ENCODE assay signal across 10 cellular contexts in genomic region chr20:38125157-38126056, GRCh38. TPM values are rescaled to one million over a fixed set of nuclear protein-coding genes. Genes with fewer than 3 reads are reported as not detected.
DNase-seq lines count a peak whose midpoint lies in the region; ATAC-seq and TF ChIP-seq lines count a peak whose summit lies in the region.
"Had no signal": no experiment of that assay in that cellular context is flagged by ENCODE, and none has a peak within 500 bp of the region (broad histone marks: within the 10 kb centered on the region; RNA-seq: fewer than 3 reads in every experiment).

No MANE protein-coding gene starts in this region.

- TF ChIP-seq POLR2A in thyroid gland (IDR thresholded peaks at IDR 0.05), result no peak

- no peaks in the 10 kb centered on the region for H3K9me3 Mint-ChIP-seq in progenitor cell of endocrine pancreas (ENCODE audit: low read depth)
- H3K9me3 Mint-ChIP-seq: IgD-negative memory B cell had no signal

- no peak overlapping the region for H3K4me3 Mint-ChIP-seq in progenitor cell of endocrine pancreas (ENCODE audit: low read depth)
- H3K4me3 Mint-ChIP-seq: IgD-negative memory B cell had no signal

- H3K4me3 ChIP-seq in WERI-Rb-1 (ENCODE audit: low read depth, low read length), result no peak overlapping the region
- H3K4me3 ChIP-seq in right cardiac atrium (ENCODE audit: low read length), result no peak overlapping the region
- no peak overlapping the region for H3K4me3 ChIP-seq in thyroid gland (replicated peaks in 1 of 3)

- intact Hi-C loops in right cardiac atrium (cut with DNase I) (loop anchor here in 1 of 4 donors (10.0 kb wide), 1 partner anchor 51 kb away; no protein-coding TSS in a partner anchor), thyroid gland (cut with DNase I) (no loop called here)

- ATAC-seq in right cardiac atrium, result peak; percentile 67 to 82
- no peak for ATAC-seq in activated CD4-positive, CD25-positive, alpha-beta regulatory T cell treated with anti-CD3 and anti-CD28 coated beads, Interleukin-2, amount 50 U/mL, for 24 hours

- WGBS in right cardiac atrium, result 51% methylated on average over 18 of the region's 18 CpGs
- 27 to 36% methylated on average over 17 to 18 of the region's 18 CpGs for WGBS in thyroid gland, 2 donors

- no peak overlapping the region for H3K27ac Mint-ChIP-seq in progenitor cell of endocrine pancreas
- H3K27ac Mint-ChIP-seq: IgD-negative memory B cell had no signal

- no peaks in the 10 kb centered on the region for H3K27me3 Mint-ChIP-seq in progenitor cell of endocrine pancreas
- H3K27me3 Mint-ChIP-seq: IgD-negative memory B cell had no signal

- H3K4me1 ChIP-seq in right cardiac atrium (ENCODE audit: control insufficient read depth, insufficient read depth, low read length), result peaks cover 11% of the 10 kb centered on the region
- H3K4me1 ChIP-seq in thyroid gland, result peaks cover 13 to 35% of the 10 kb centered on the region in 2 donors

- no peaks in the 10 kb centered on the region for H3K9me3 ChIP-seq in WERI-Rb-1 (ENCODE audit: severe bottlenecking)
- H3K9me3 ChIP-seq in right cardiac atrium (ENCODE audit: control insufficient read depth, low read length), result no peaks in the 10 kb centered on the region
- no peaks in the 10 kb centered on the region for H3K9me3 ChIP-seq in thyroid gland

- no peak overlapping the region for H3K27ac ChIP-seq in WERI-Rb-1
- peak overlapping the region; percentile 91 for H3K27ac ChIP-seq in right cardiac atrium (ENCODE audit: low read length)
- peak overlapping the region in 2 of 3 donors; percentile 10 to 71 for H3K27ac ChIP-seq in thyroid gland

- H3K4me1 Mint-ChIP-seq in progenitor cell of endocrine pancreas (ENCODE audit: low read depth), result peaks cover 8% of the 10 kb centered on the region

- in situ Hi-C loops in GM13977 (cut with MboI; ENCODE audit: low pct_unique_long_range_greater_than_20kb, low sequenced_read_pairs, unreplicated experiment), result no loop called here

- no peaks in the 10 kb centered on the region for H3K36me3 Mint-ChIP-seq in progenitor cell of endocrine pancreas (ENCODE audit: insufficient read depth)
- H3K36me3 Mint-ChIP-seq: IgD-negative memory B cell had no signal

- H3K36me3 ChIP-seq in WERI-Rb-1 (no peaks in the 10 kb centered on the region), thyroid gland (no peaks in the 10 kb centered on the region)

- peak; percentile 7 for DNase-seq in NCI-H128 (lab: John Stamatoyannopoulos, UW; ENCODE audit: unreplicated experiment)
- DNase-seq in WERI-Rb-1, result no peak
- peak; percentile 88 to 96 (median 95) for DNase-seq in right cardiac atrium
- DNase-seq in thyroid gland, result peak; percentile 66 to 70
- DNase-seq in SKM-1 treated with dmso at 0.1 percent for 144 hours (lab: John Stamatoyannopoulos, UW; ENCODE audit: unreplicated experiment), result no peak
- DNase-seq in GM13977 (ENCODE audit: low spot score), result no peak
- no peak for DNase-seq in progenitor cell of endocrine pancreas (ENCODE audit: low spot score, unreplicated experiment)
- DNase-seq: hippocampal formation had no signal

- H3K27me3 ChIP-seq in WERI-Rb-1 (ENCODE audit: insufficient read depth, low read depth, severe bottlenecking), result no peaks in the 10 kb centered on the region
- H3K27me3 ChIP-seq in right cardiac atrium (ENCODE audit: control insufficient read depth, insufficient read depth), result no peaks in the 10 kb centered on the region
- no peaks in the 10 kb centered on the region for H3K27me3 ChIP-seq in thyroid gland

- TF ChIP-seq CTCF in WERI-Rb-1 (IDR thresholded peaks at IDR 0.05; ENCODE audit: low read depth, low read length) (peak; percentile 12; the same call in 1 of the 2 replicates), thyroid gland (IDR thresholded peaks at IDR 0.05) (peak in 1 of 6 experiments; percentile 16), GM13977 (IDR thresholded peaks at IDR 0.05; ENCODE audit: extremely low read depth, insufficient read depth, missing control alignments) (no peak), progenitor cell of endocrine pancreas (IDR thresholded peaks at IDR 0.05; ENCODE audit: unreplicated experiment) (no peak)

RNA-seq across cellular contexts. Expression of gene TGM2, which starts 39.7 kb away (rescaled TPM):
- total RNA-seq in right cardiac atrium (1,000 to 10,000 TPM in 3 of 4 donors, 100 to 1,000 TPM in 1; 963 to 1,731 (median 1,257) TPM), thyroid gland (100 to 1,000 TPM in 1 of 4 donors, 10 to 100 TPM in 3; 16.9 to 133 (median 18.4) TPM), progenitor cell of endocrine pancreas (0.72 and 1.3 TPM in 2 replicates)
- polyA plus RNA-seq in right cardiac atrium, result 447 TPM

Comparison
In these comparisons a context has a peak if more than half of its experiments do, and no peak if none do; other contexts are left out.
1. DNase-seq: peak in NCI-H128 (single experiment), right cardiac atrium (3 of 3) and thyroid gland (2 of 2); none in WERI-Rb-1 (single experiment), SKM-1 treated with dmso at 0.1 percent for 144 hours (single experiment), GM13977 (single experiment) and progenitor cell of endocrine pancreas (single experiment).
2. ATAC-seq: peak in right cardiac atrium (2 of 2); none in activated CD4-positive, CD25-positive, alpha-beta regulatory T cell treated with anti-CD3 and anti-CD28 coated beads, Interleukin-2, amount 50 U/mL, for 24 hours (0 of 2).